Comparison of ENCODE assay signal across 8 cellular contexts in genomic region chr14:23056956-23057756, GRCh38. TPM values are rescaled to one million over a fixed set of nuclear protein-coding genes. Genes with fewer than 3 reads are reported as not detected.
A peak's percentile ranks its signal among the peaks of the same experiment; 100 is the strongest.
DNase-seq lines count a peak whose midpoint lies in the region; ATAC-seq and TF ChIP-seq lines count a peak whose summit lies in the region.

Gene CDH24, minus strand, starts transcription at chr14:23057520. Its CDS starts 1,787 bp downstream, at chr14:23055733.

- in situ Hi-C loops in KBM-7 (cut with MboI; ENCODE audit: low pct_unique_long_range_greater_than_20kb, low sequenced_read_pairs) (no loop called here), transverse colon (cut with MboI; ENCODE audit: low pct_ligation_motif_present in 1 of 4, low pct_unique_long_range_greater_than_20kb in 1 of 4, low sequenced_read_pairs in 3 of 4) (no loop called here)

- TF ChIP-seq CTCF in A673 (conservative IDR thresholded peaks at IDR 0.05; ENCODE audit: low read depth, low read length), result no peak
- no peak for TF ChIP-seq CTCF in fibroblast of the aortic adventitia (IDR thresholded peaks at IDR 0.05; ENCODE audit: insufficient read depth, low read length)
- no peak for TF ChIP-seq CTCF in transverse colon (IDR thresholded peaks at IDR 0.05)

- peak within 1 kb of the TSS; percentile 51 for H2AFZ ChIP-seq in neuron (ENCODE audit: low read depth, low read length)

- 6 to 10% methylated on average over 10 to 14 of the region's 73 CpGs for WGBS in transverse colon (ENCODE audit: low coverage in 1 of 2), 2 donors

- POLR2A ChIA-PET in A673 (lab: Charles Lee; ENCODE audit: low non-redundant PET), result no interaction called here

- H3K27me3 ChIP-seq in A673 (replicated peaks; ENCODE audit: insufficient read depth, low read depth, low read length, poor library complexity), result no peaks in the 10 kb centered on the region
- H3K27me3 ChIP-seq in neuron (ENCODE audit: insufficient read depth, low read length), result no peaks in the 10 kb centered on the region
- no peaks in the 10 kb centered on the region for H3K27me3 ChIP-seq in transverse colon

- H3K27ac ChIP-seq in A673 (ENCODE audit: low read depth, low read length, poor library complexity, severe bottlenecking) (peak within 1 kb of the TSS; percentile 84), transverse colon (peak within 1 kb of the TSS; percentile 57 to 86 (median 86))

- peaks cover 17% of the 10 kb centered on the region for H3K4me1 Mint-ChIP-seq in activated T-cell treated with anti-CD3 and anti-CD28 coated beads, Interleukin-2, amount 50 U/mL, for 4 hours (ENCODE audit: low read depth)

- peak within 1 kb of the TSS; percentile 76 for H3K4me3 ChIP-seq in A673 (ENCODE audit: low read depth, low read length, poor library complexity, severe bottlenecking)
- peak within 1 kb of the TSS; percentile 60 for H3K4me3 ChIP-seq in fibroblast of the aortic adventitia (ENCODE audit: low read depth, low read length)
- H3K4me3 ChIP-seq in neuron (ENCODE audit: low read length), result peak within 1 kb of the TSS; percentile 65
- peak within 1 kb of the TSS; percentile 49 to 81 (median 72) for H3K4me3 ChIP-seq in transverse colon

- peaks cover 2% of the 10 kb centered on the region for H3K27me3 Mint-ChIP-seq in activated T-cell treated with anti-CD3 and anti-CD28 coated beads, Interleukin-2, amount 50 U/mL, for 4 hours (ENCODE audit: low read depth)

- no peaks in the 10 kb centered on the region for H3K9me3 ChIP-seq in A673 (ENCODE audit: low read depth, low read length, poor library complexity, severe bottlenecking)
- H3K9me3 ChIP-seq in neuron (ENCODE audit: low read length), result no peaks in the 10 kb centered on the region
- H3K9me3 ChIP-seq in transverse colon, result no peaks in the 10 kb centered on the region

- H3K4me1 ChIP-seq in A673 (ENCODE audit: insufficient read depth, low read length, poor library complexity, severe bottlenecking) (peaks cover 23% of the 10 kb centered on the region), neuron (ENCODE audit: insufficient read depth, low read length) (peaks cover 16% of the 10 kb centered on the region), transverse colon (peaks cover 10 to 26% (median 18%) of the 10 kb centered on the region in 4 donors)

- H3K36me3 Mint-ChIP-seq in activated T-cell treated with anti-CD3 and anti-CD28 coated beads, Interleukin-2, amount 50 U/mL, for 4 hours (ENCODE audit: insufficient read depth), result peaks cover 15% of the 10 kb centered on the region

- DNase-seq in A673 (ENCODE audit: low spot score) (peak; percentile 91), KBM-7 (peak; percentile 64), fibroblast of the aortic adventitia (ENCODE audit: low read depth) (peak; percentile 42), transverse colon (peak; percentile 84), DMS 273 treated with DMSO at 0.1 percent for 48 hours (lab: John Stamatoyannopoulos, UW) (no peak)
- peak; percentile 62 for DNase-seq in activated T-cell treated with anti-CD3 and anti-CD28 coated beads, Interleukin-2, amount 50 U/mL, for 4 hours

- CTCF ChIA-PET in A673 (lab: Charles Lee), result interaction anchor here (0.6 to 10.7 kb wide), 19 partner anchors 10 to 169 kb away, joined by 3 to 134 read pairs (median 5); partner anchors contain the start of genes AJUBA and PRMT5

- no peaks in the 10 kb centered on the region for H3K9me3 Mint-ChIP-seq in activated T-cell treated with anti-CD3 and anti-CD28 coated beads, Interleukin-2, amount 50 U/mL, for 4 hours

- H3K4me3 Mint-ChIP-seq in activated T-cell treated with anti-CD3 and anti-CD28 coated beads, Interleukin-2, amount 50 U/mL, for 4 hours, result peak within 1 kb of the TSS; percentile 84

- no TSS peak for BruUV-seq in A673 (replicated peaks; lab: Mats Ljungman, UMichigan)

- intact Hi-C loops in A673 (cut with micrococcal nuclease; ENCODE audit: unreplicated experiment) (loop anchor here (5.0 to 10.0 kb wide), 2 partner anchors 502 to 670 kb away; no protein-coding TSS in a partner anchor), transverse colon (cut with DNase I; ENCODE audit: low total_unique reads) (no loop called here)

- no peak for TF ChIP-seq POLR2A in transverse colon (IDR thresholded peaks at IDR 0.05)

- peak; percentile 54 for ATAC-seq in GM19452 (IDR thresholded peaks at IDR 0.05; ENCODE audit: unreplicated experiment)
- ATAC-seq in activated T-cell treated with anti-CD3 and anti-CD28 coated beads, Interleukin-2, amount 50 U/mL, for 4 hours, result peak; percentile 77 to 82

- no peak for TF ChIP-seq EP300 in transverse colon (IDR thresholded peaks at IDR 0.05; ENCODE audit: low read depth)

- H3K36me3 ChIP-seq in A673 (ENCODE audit: insufficient read depth, low read length, poor library complexity, severe bottlenecking), result peaks cover 48% of the 10 kb centered on the region
- peaks cover 45% of the 10 kb centered on the region for H3K36me3 ChIP-seq in neuron (ENCODE audit: insufficient read depth, low read length)
- H3K36me3 ChIP-seq in transverse colon, result peaks cover 0 to 26% (median 13%) of the 10 kb centered on the region in 4 donors

RNA-seq across cellular contexts. Expression of gene CDH24, which starts in this region (rescaled TPM):
- 44.8 and 47.0 TPM in 2 replicates for total RNA-seq in A673 (2021)
- total RNA-seq in activated T-cell treated with anti-CD3 and anti-CD28 coated beads, Interleukin-2, amount 50 U/mL, for 4 hours, result under 1 TPM; 0.51 to 0.87 (median 0.65) TPM
- 2.4 and 3.7 TPM in 2 replicates for total RNA-seq in fibroblast of the aortic adventitia (ENCODE audit: low replicate concordance)
- 1 to 10 TPM; 1.2 to 6.0 (median 4.2) TPM for total RNA-seq in transverse colon

Comparison
In these comparisons a context has a peak if more than half of its experiments do, and no peak if none do; other contexts are left out.
1. Peak in DNase-seq and ATAC-seq in activated T-cell treated with anti-CD3 and anti-CD28 coated beads, Interleukin-2, amount 50 U/mL, for 4 hours; RNA of the gene not detected or under 1 TPM.